In genomic region chr6:101666256-101666655, GRCh38 we compare ENCODE assay signal across 12 cellular contexts.
DNase-seq lines count a peak whose midpoint lies in the region; ATAC-seq lines count a peak whose summit lies in the region.
"Had no signal": no experiment of that assay in that cellular context is flagged by ENCODE, and none has a peak within 500 bp of the region (broad histone marks: within the 10 kb centered on the region; RNA-seq: fewer than 3 reads in every experiment).

No MANE protein-coding gene starts in this region.

- peaks cover 15% of the 10 kb centered on the region for H3K4me1 ChIP-seq in GM23248 (ENCODE audit: insufficient read depth)

- H3K36me3 ChIP-seq in GM23248 (ENCODE audit: low read depth), result no peaks in the 10 kb centered on the region

- DNase-seq in A172 (ENCODE audit: low spot score) (peak; percentile 46), GM23248 (peak; percentile 79), RKO (ENCODE audit: low spot score) (peak; percentile 15), fibroblast of peridontal ligament (ENCODE audit: extremely low read depth) (peak; percentile 14), NCI-H1417 (lab: John Stamatoyannopoulos, UW) (no peak), SKM-1 (lab: John Stamatoyannopoulos, UW; ENCODE audit: unreplicated experiment) (no peak)
- DNase-seq: activated CD4-positive, alpha-beta T cell treated with anti-CD3 and anti-CD28 coated beads, Interleukin-2, amount 10 ng/mL, durations not matched to agents 7 days and 5 days; cortex of kidney; Karpas-422; NCI-H510A treated with DMSO at 0.1 percent for 48 hours had no signal

- H3K9me3 ChIP-seq in GM23248 (ENCODE audit: low read depth), result no peaks in the 10 kb centered on the region

- ATAC-seq in GM21367 (IDR thresholded peaks at IDR 0.05; ENCODE audit: unreplicated experiment) (no peak), GM18870 (IDR thresholded peaks at IDR 0.05; ENCODE audit: unreplicated experiment) (no peak)

- H3K4me2 ChIP-seq in GM23248 (ENCODE audit: unreplicated experiment), result no peak overlapping the region

- H3K27ac ChIP-seq in GM23248, result no peak overlapping the region

- no peak overlapping the region for H3K4me3 ChIP-seq in GM23248

- H3K27me3 ChIP-seq in GM23248 (replicated peaks; ENCODE audit: insufficient read depth), result no peaks in the 10 kb centered on the region

- in situ Hi-C loops in GM23248 (cut with MboI), result no loop called here

- no peaks in the 10 kb centered on the region for H3F3A ChIP-seq in GM23248 (ENCODE audit: insufficient read depth)

- no peaks in the 10 kb centered on the region for H3K79me2 ChIP-seq in GM23248 (ENCODE audit: insufficient read depth)

- 81 to 86% methylated on average over 1 of the region's 1 CpG for WGBS in GM23248 (ENCODE audit: low coverage in 1 of 2, low lambda C conversion rate in 2 of 2, missing lambda C conversion rate in 2 of 2), 2 experiments

- H4K20me1 ChIP-seq in GM23248 (ENCODE audit: insufficient read depth), result no peaks in the 10 kb centered on the region

- H2AFZ ChIP-seq in GM23248, result no peak overlapping the region

- no peak overlapping the region for H3K9ac ChIP-seq in GM23248

- no peaks in the 10 kb centered on the region for H3K9me2 ChIP-seq in GM23248 (ENCODE audit: insufficient read depth)

Comparison
In these comparisons a context has a peak if more than half of its experiments do, and no peak if none do; other contexts are left out.
1. DNase-seq: peak in A172 (single experiment), GM23248 (single experiment), RKO (single experiment) and fibroblast of peridontal ligament (single experiment); none in NCI-H1417 (0 of 3) and SKM-1 (single experiment).